ENCODE assay signal across 8 cellular contexts in the genomic region with DNA sequence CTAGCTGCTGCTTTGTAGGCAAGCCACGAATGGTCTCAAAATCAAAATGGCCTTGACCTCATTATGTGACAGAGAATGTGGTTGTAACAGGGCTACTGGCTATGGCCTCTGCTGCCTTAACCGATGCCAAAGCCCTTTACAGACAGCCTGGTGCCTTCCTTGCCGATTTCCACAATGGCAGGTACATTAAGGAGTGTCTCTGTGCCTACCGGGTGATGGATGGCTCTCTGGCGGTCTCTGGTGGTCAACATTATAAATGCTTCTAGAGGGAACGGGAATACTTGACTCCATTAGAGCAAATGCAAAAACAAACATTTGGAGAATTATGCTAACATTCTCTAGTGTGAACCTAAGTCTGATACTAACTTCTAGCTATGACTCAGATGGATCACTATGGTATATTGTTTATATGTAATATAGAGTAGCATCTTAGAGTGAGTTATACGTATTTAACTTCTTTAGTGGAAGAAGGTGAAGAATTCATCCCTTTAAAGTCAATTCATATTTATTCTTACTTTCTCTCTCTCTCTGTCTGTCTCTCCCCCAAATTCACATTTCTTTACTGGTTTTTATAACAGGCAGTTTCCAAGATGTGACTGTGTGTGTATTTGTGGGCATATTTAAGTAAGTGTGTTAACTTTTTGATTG. TPM values are rescaled to one million over a fixed set of nuclear protein-coding genes. Genes with fewer than 3 reads are reported as not detected.
DNase-seq lines count a peak whose midpoint lies in the region; ATAC-seq, FAIRE-seq and TF ChIP-seq lines count a peak whose summit lies in the region.

No MANE protein-coding gene starts in this region.

- no peak for TF ChIP-seq POLR2A in GM12892 (IDR thresholded peaks at IDR 0.05; ENCODE audit: low read depth, low read length)

- H3K9me3 Mint-ChIP-seq in astrocyte (ENCODE audit: unreplicated experiment): no peaks in the 10 kb centered on the region

- H3K4me2 ChIP-seq in astrocyte (ENCODE audit: low read length): peak overlapping the region; percentile 31

- no peak overlapping the region for H3K4me3 ChIP-seq in astrocyte (ENCODE audit: insufficient read depth, low read depth, low read length)
- H3K4me3 ChIP-seq in small intestine (ENCODE audit: low read depth in 1 of 2, low read length in 2 of 2): no peak overlapping the region

- 26 to 32% (median 27%) methylated on average over 7 of the region's 7 CpGs for WGBS in small intestine, 3 donors

- peaks cover 8% of the 10 kb centered on the region for H3K4me1 Mint-ChIP-seq in astrocyte (ENCODE audit: low read depth, unreplicated experiment)

- no peaks in the 10 kb centered on the region for H3K36me3 Mint-ChIP-seq in astrocyte (ENCODE audit: low read depth, unreplicated experiment)

- no peak overlapping the region for H3K27ac ChIP-seq in astrocyte (ENCODE audit: low read depth, low read length)
- H3K27ac ChIP-seq in small intestine (ENCODE audit: low read depth in 1 of 2, low read length in 1 of 2): no peak overlapping the region

- H3K27me3 ChIP-seq in astrocyte (ENCODE audit: insufficient read depth, low read length) (no peaks in the 10 kb centered on the region), small intestine (ENCODE audit: control insufficient read depth in 2 of 2, insufficient read depth in 2 of 2, low read length in 2 of 2) (no peaks in the 10 kb centered on the region)

- H3K27me3 Mint-ChIP-seq in astrocyte (ENCODE audit: low read depth, unreplicated experiment): no peaks in the 10 kb centered on the region

- H3K4me1 ChIP-seq in astrocyte (ENCODE audit: insufficient read depth, low read length) (no peaks in the 10 kb centered on the region), small intestine (ENCODE audit: control insufficient read depth in 2 of 2, insufficient read depth in 1 of 2, low read depth in 1 of 2, low read length in 1 of 2) (no peaks in the 10 kb centered on the region)

- no peak overlapping the region for H3K9ac ChIP-seq in astrocyte (ENCODE audit: low read length)

- ATAC-seq in HG02571 (IDR thresholded peaks at IDR 0.05; ENCODE audit: unreplicated experiment) (peak; percentile 78), HG03442 (IDR thresholded peaks at IDR 0.05; ENCODE audit: unreplicated experiment) (no peak)

- no peak overlapping the region for H3K27ac Mint-ChIP-seq in astrocyte (ENCODE audit: unreplicated experiment)

- H2AFZ ChIP-seq in astrocyte (ENCODE audit: low read depth, low read length): no peak overlapping the region

- FAIRE-seq in GM12892 (lab: Jason Lieb, UNC) (peak; percentile 91), astrocyte (lab: Jason Lieb, UNC) (peak; percentile 78), small intestine (lab: Jason Lieb, UNC) (no peak)

- TF ChIP-seq CTCF in astrocyte (IDR thresholded peaks at IDR 0.05; ENCODE audit: insufficient read depth, low read depth, low read length): peak; percentile 91

- H3K4me3 Mint-ChIP-seq in astrocyte (ENCODE audit: unreplicated experiment): peak overlapping the region; percentile 50

- DNase-seq in GM12892 (ENCODE audit: insufficient read length) (peak; percentile 19), NCI-H1105 (lab: John Stamatoyannopoulos, UW) (peak; percentile 27), T-helper 22 cell (ENCODE audit: low read depth) (peak; percentile 18), astrocyte (ENCODE audit: low read depth) (peak; percentile 22), hypothalamus (lab: John Stamatoyannopoulos, UW) (peak in 45 of 51 donors; percentile 1 to 66 (median 19)), small intestine (peak; percentile 68)

- H3K9me3 ChIP-seq in astrocyte (ENCODE audit: insufficient read depth, low read depth, low read length) (no peaks in the 10 kb centered on the region), small intestine (ENCODE audit: control insufficient read depth, low read depth) (no peaks in the 10 kb centered on the region)

- no peaks in the 10 kb centered on the region for H4K20me1 ChIP-seq in astrocyte (ENCODE audit: insufficient read depth, low read length)

- H3K79me2 ChIP-seq in astrocyte (ENCODE audit: insufficient read depth, low read length): no peaks in the 10 kb centered on the region

- H3K36me3 ChIP-seq in astrocyte (ENCODE audit: insufficient read depth, low read length): no peaks in the 10 kb centered on the region
- no peaks in the 10 kb centered on the region for H3K36me3 ChIP-seq in small intestine (ENCODE audit: control insufficient read depth in 2 of 2, insufficient read depth in 2 of 2, low read length in 2 of 2)

RNA-seq across cellular contexts. Expression of a gene that starts 52.5 kb away (rescaled TPM):
- 6,893 TPM for polyA plus RNA-seq in GM12892 (2012; ENCODE audit: missing spikeins)
- total RNA-seq in astrocyte: 1,547 and 1,683 TPM in 2 replicates
- 1,000 to 10,000 TPM; 1,779 to 3,946 (median 3,518) TPM for polyA plus RNA-seq in small intestine

Comparison
In these comparisons a context has a peak if more than half of its experiments do, and no peak if none do; other contexts are left out.
1. DNase-seq: peak in every context shown above with its lines; median percentile 68 in small intestine; 27 in NCI-H1105; 22 in astrocyte; 19 in GM12892; 19 in hypothalamus; 18 in T-helper 22 cell.